14 cellular contexts compared by ENCODE assay signal in genomic region chr18:49967171-49967570, GRCh38.
DNase-seq lines count a peak whose midpoint lies in the region; ATAC-seq and TF ChIP-seq lines count a peak whose summit lies in the region.
"Had no signal": no experiment of that assay in that cellular context is flagged by ENCODE, and none has a peak within 500 bp of the region (broad histone marks: within the 10 kb centered on the region; RNA-seq: fewer than 3 reads in every experiment).

No MANE protein-coding gene starts in this region.

- H3K4me3 ChIP-seq in mucosa of descending colon (no peak overlapping the region), right atrium auricular region (no peak overlapping the region)

- intact Hi-C loops in mucosa of descending colon (cut with DNase I, micrococcal nuclease), result no loop called here

- ATAC-seq in GM18870 (IDR thresholded peaks at IDR 0.05; ENCODE audit: unreplicated experiment) (peak; percentile 91), HG02623 (IDR thresholded peaks at IDR 0.05; ENCODE audit: unreplicated experiment) (peak; percentile 40), mucosa of descending colon (peak; percentile 95)
- ATAC-seq: activated CD8-positive, alpha-beta T cell treated with anti-CD3 and anti-CD28 coated beads, Interleukin-2, amount 10 ng/mL, durations not matched to agents 7 days and 5 days had no signal

- H3K36me3 ChIP-seq in mucosa of descending colon (ENCODE audit: low read depth), result no peaks in the 10 kb centered on the region
- no peaks in the 10 kb centered on the region for H3K36me3 ChIP-seq in right atrium auricular region

- peaks cover 13% of the 10 kb centered on the region for H3K4me1 ChIP-seq in mucosa of descending colon (ENCODE audit: low read depth)
- no peaks in the 10 kb centered on the region for H3K4me1 ChIP-seq in right atrium auricular region

- H3K9me3 ChIP-seq in mucosa of descending colon, result no peaks in the 10 kb centered on the region
- no peaks in the 10 kb centered on the region for H3K9me3 ChIP-seq in right atrium auricular region

- DNase-seq in HuH-7.5 (ENCODE audit: low spot score) (peak; percentile 29), mucosa of descending colon (no peak), hypothalamus (lab: John Stamatoyannopoulos, UW) (no peak), right atrium auricular region (ENCODE audit: low spot score) (no peak), NCI-H2196 (lab: John Stamatoyannopoulos, UW; ENCODE audit: unreplicated experiment) (no peak)
- DNase-seq in effector CD4-positive, alpha-beta T cell, result no peak
- DNase-seq: activated CD8-positive, alpha-beta T cell treated with anti-CD3 and anti-CD28 coated beads, Interleukin-2, amount 10 ng/mL, durations not matched to agents 7 days and 5 days; amygdala; CD4-positive, alpha-beta memory T cell; mammary epithelial cell; NCI-H1694; SIG-M5 had no signal

- TF ChIP-seq CTCF in mucosa of descending colon (IDR thresholded peaks at IDR 0.05), result no peak
- TF ChIP-seq CTCF in right atrium auricular region (IDR thresholded peaks at IDR 0.05), result no peak

- H3K27ac ChIP-seq in right atrium auricular region, result no peak overlapping the region

- H3K27me3 ChIP-seq in right atrium auricular region, result no peaks in the 10 kb centered on the region

Comparison
In these comparisons a context has a peak if more than half of its experiments do, and no peak if none do; other contexts are left out.
1. ATAC-seq: peak in every context shown above with its lines; median percentile 95 in mucosa of descending colon; 91 in GM18870; 40 in HG02623.